In genomic region chr7:140327261-140327661, GRCh38 we compare ENCODE assay signal across 16 cellular contexts.
DNase-seq lines count a peak whose midpoint lies in the region; ATAC-seq and TF ChIP-seq lines count a peak whose summit lies in the region.
"Had no signal": no experiment of that assay in that cellular context is flagged by ENCODE, and none has a peak within 500 bp of the region (broad histone marks: within the 10 kb centered on the region; RNA-seq: fewer than 3 reads in every experiment).

No MANE protein-coding gene starts in this region.

- intact Hi-C loops in mucosa of descending colon (cut with DNase I, micrococcal nuclease) (loop anchor here (2.0 to 10.0 kb wide), 2 partner anchors 152 to 162 kb away; no protein-coding TSS in a partner anchor), transverse colon (cut with DNase I; ENCODE audit: low total_unique reads) (loop anchor here (5.0 kb wide), 1 partner anchor 265 kb away; the partner anchor contains the start of gene PARP12)

- H3K36me3 ChIP-seq in mucosa of descending colon (ENCODE audit: low read depth) (no peaks in the 10 kb centered on the region), transverse colon (no peaks in the 10 kb centered on the region)
- H3K36me3 ChIP-seq: BE2C, SJCRH30 had no signal

- in situ Hi-C loops in transverse colon (cut with MboI; ENCODE audit: low pct_ligation_motif_present in 1 of 4, low pct_unique_long_range_greater_than_20kb in 1 of 4, low sequenced_read_pairs in 3 of 4), result loop anchor here in 2 of 4 donors (25.0 kb wide), 2 partner anchors 240 to 265 kb away; partner anchors contain the start of gene PARP12 (in 1 of the 2)

- peak overlapping the region; percentile 45 for H3K27ac ChIP-seq in VCaP
- peak overlapping the region; percentile 76 to 85 (median 78) for H3K27ac ChIP-seq in transverse colon
- H3K27ac ChIP-seq: SJCRH30 had no signal

- ATAC-seq in mucosa of descending colon (peak; percentile 81), HG03045 (IDR thresholded peaks at IDR 0.05; ENCODE audit: unreplicated experiment) (no peak)

- peaks cover 28% of the 10 kb centered on the region for H3K4me1 ChIP-seq in mucosa of descending colon (ENCODE audit: low read depth)
- H3K4me1 ChIP-seq in transverse colon, result peaks cover 7 to 39% (median 29%) of the 10 kb centered on the region in 4 donors
- H3K4me1 ChIP-seq: BE2C, SJCRH30 had no signal

- no peaks in the 10 kb centered on the region for H3K9me3 ChIP-seq in mucosa of descending colon
- no peaks in the 10 kb centered on the region for H3K9me3 ChIP-seq in transverse colon
- H3K9me3 ChIP-seq: BE2C, SJCRH30 had no signal

- no peak for TF ChIP-seq EP300 in transverse colon (IDR thresholded peaks at IDR 0.05; ENCODE audit: low read depth)

- DNase-seq in LoVo (ENCODE audit: low spot score) (peak; percentile 63), mucosa of descending colon (peak; percentile 53 to 83 (median 71)), transverse colon (peak; percentile 87), foreskin fibroblast (no peak)
- DNase-seq in activated CD4-positive, alpha-beta T cell treated with anti-CD3 and anti-CD28 coated beads, Interleukin-2, amount 50 U/mL, for 4 hours, result no peak
- DNase-seq: BE2C, EL, KBM-7, NCI-H1092, NCI-H1436, NCI-H187 treated with DMSO at 0.1 percent for 48 hours, NCI-H2107, NCI-H774, SJCRH30 had no signal

- no peaks in the 10 kb centered on the region for H3K27me3 ChIP-seq in transverse colon
- H3K27me3 ChIP-seq: BE2C, SJCRH30 had no signal

- peak; percentile 25 for TF ChIP-seq POLR2A in transverse colon (IDR thresholded peaks at IDR 0.05)

- 27 to 46% methylated on average over 2 to 7 of the region's 7 CpGs for WGBS in transverse colon (ENCODE audit: low coverage in 1 of 2), 2 donors

- TF ChIP-seq CTCF in VCaP (conservative IDR thresholded peaks at IDR 0.05) (no peak), mucosa of descending colon (IDR thresholded peaks at IDR 0.05) (no peak), transverse colon (IDR thresholded peaks at IDR 0.05) (no peak), foreskin fibroblast (IDR thresholded peaks at IDR 0.05; ENCODE audit: low read depth, low read length) (no peak)

- H3K4me3 ChIP-seq in mucosa of descending colon (no peak overlapping the region), transverse colon (no peak overlapping the region), foreskin fibroblast (ENCODE audit: low read depth in 1 of 2, low read length in 2 of 2) (no peak overlapping the region)
- H3K4me3 ChIP-seq: SJCRH30 had no signal

Comparison
In these comparisons a context has a peak if more than half of its experiments do, and no peak if none do; other contexts are left out.
1. DNase-seq: peak in LoVo (single experiment), mucosa of descending colon (3 of 3) and transverse colon (single experiment); none in foreskin fibroblast (0 of 2) and activated CD4-positive, alpha-beta T cell treated with anti-CD3 and anti-CD28 coated beads, Interleukin-2, amount 50 U/mL, for 4 hours (0 of 2).